Comparison of ENCODE assay signal across 34 cellular contexts in the genomic region with DNA sequence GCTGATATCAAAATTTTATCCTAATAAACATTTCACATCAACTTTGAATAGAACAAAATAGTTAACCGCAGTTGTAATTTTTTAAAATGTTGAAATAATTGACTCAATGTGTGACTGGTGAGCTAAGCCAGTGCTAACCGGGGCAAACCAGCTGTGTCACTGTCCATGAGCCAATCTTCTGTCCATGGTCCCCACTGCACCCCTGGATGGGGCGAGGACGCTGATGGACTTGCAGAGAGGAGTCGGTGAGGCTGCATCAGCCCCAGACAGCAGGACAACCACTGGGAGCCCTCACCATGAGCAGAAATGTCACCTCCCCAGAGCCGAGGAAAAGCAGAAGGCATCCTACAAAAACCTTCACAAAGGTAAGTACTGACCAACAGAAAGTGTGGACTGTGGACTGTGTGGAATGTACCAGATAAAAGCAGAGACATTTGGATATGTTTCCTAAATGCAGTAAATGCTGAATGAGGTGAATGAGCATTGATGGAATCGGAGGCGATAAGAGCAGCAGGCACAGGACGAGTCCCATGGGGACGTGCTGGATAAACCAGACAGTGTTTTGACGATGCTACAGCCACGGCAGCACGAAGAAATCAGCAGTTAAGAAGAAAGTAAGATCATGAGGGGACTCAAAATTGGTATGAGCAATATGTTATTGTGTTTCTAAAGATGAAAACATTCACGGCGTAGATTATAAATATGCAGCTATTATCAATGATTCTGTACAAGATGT.
"Had no signal": no experiment of that assay in that cellular context is flagged by ENCODE, and none has a peak within 500 bp of the region (broad histone marks: within the 10 kb centered on the region; RNA-seq: fewer than 3 reads in every experiment).

No MANE protein-coding gene starts in this region.

- H3K36me3 ChIP-seq: adrenal gland, esophagus squamous epithelium, gastroesophageal sphincter, WERI-Rb-1 had no signal

- H3K27me3 ChIP-seq: adrenal gland, body of pancreas, esophagus squamous epithelium, gastroesophageal sphincter had no signal

- H3K4me3 ChIP-seq: adrenal gland, body of pancreas, esophagus squamous epithelium, gastroesophageal sphincter had no signal

- H3K27me3 Mint-ChIP-seq: activated B cell treated with CpG ODN at 0.5 μM for 24 hours; activated CD8-positive, alpha-beta memory T cell treated with anti-CD3 and anti-CD28 coated beads, Interleukin-2, amount 10 ng/mL, durations not matched to agents 7 days and 5 days; activated naive CD8-positive, alpha-beta T cell treated with anti-CD3 and anti-CD28 coated beads, Interleukin-2, amount 50 U/mL, for 24 hours had no signal

- H3K4me1 ChIP-seq: adrenal gland, body of pancreas, esophagus squamous epithelium, gastroesophageal sphincter had no signal

- H3K4me1 Mint-ChIP-seq: activated B cell treated with CpG ODN at 0.5 μM for 24 hours; activated CD8-positive, alpha-beta memory T cell treated with anti-CD3 and anti-CD28 coated beads, Interleukin-2, amount 10 ng/mL, durations not matched to agents 7 days and 5 days; activated naive CD4-positive, alpha-beta T cell treated with anti-CD3 and anti-CD28 coated beads, Interleukin-2, amount 50 U/mL, for 24 hours; activated naive CD8-positive, alpha-beta T cell treated with anti-CD3 and anti-CD28 coated beads for 36 hours; activated naive CD8-positive, alpha-beta T cell treated with anti-CD3 and anti-CD28 coated beads, Interleukin-2, amount 50 U/mL, for 24 hours had no signal

- H3K9me3 Mint-ChIP-seq: activated B cell treated with CpG ODN at 0.5 μM for 24 hours; activated naive CD4-positive, alpha-beta T cell treated with anti-CD3 and anti-CD28 coated beads for 36 hours; activated naive CD4-positive, alpha-beta T cell treated with anti-CD3 and anti-CD28 coated beads, Interleukin-2, amount 50 U/mL, for 24 hours; activated naive CD8-positive, alpha-beta T cell treated with anti-CD3 and anti-CD28 coated beads for 36 hours; activated naive CD8-positive, alpha-beta T cell treated with anti-CD3 and anti-CD28 coated beads, Interleukin-2, amount 50 U/mL, for 24 hours; activated T-helper 1 cell treated with anti-CD3 and anti-CD28 coated beads, Interleukin-12 subunit alpha, Interleukin-12 subunit beta, Interleukin-2, Interleukin-4 antibody, amounts not matched to agents 30 ng/mL and 10 ng/mL and 1 ng/mL, durations not matched to agents 14 hours and 24 hours and 36 hours; activated T-helper 2 cell treated with anti-CD3 and anti-CD28 coated beads, Interferon-gamma antibody, Interleukin-2, Interleukin-4, amounts not matched to agents 10 μg/mL and 5 μg/mL and 100 μg/mL, durations not matched to agents 14 hours and 24 hours and 36 hours; T-helper 2 cell treated with Interferon-gamma antibody and Interleukin-4, amounts not matched to agents 5 μg/mL and 100 μg/mL, for 36 hours had no signal

- H3K4me3 Mint-ChIP-seq: activated B cell treated with CpG ODN at 0.5 μM for 24 hours; activated CD8-positive, alpha-beta memory T cell treated with anti-CD3 and anti-CD28 coated beads, Interleukin-2, amount 10 ng/mL, durations not matched to agents 7 days and 5 days; activated CD8-positive, alpha-beta T cell treated with anti-CD3 and anti-CD28 coated beads, Interleukin-2, amount 10 ng/mL, durations not matched to agents 7 days and 5 days; activated naive CD4-positive, alpha-beta T cell treated with anti-CD3 and anti-CD28 coated beads for 36 hours; activated naive CD4-positive, alpha-beta T cell treated with anti-CD3 and anti-CD28 coated beads, Interleukin-2, amount 50 U/mL, for 24 hours; activated naive CD8-positive, alpha-beta T cell treated with anti-CD3 and anti-CD28 coated beads for 36 hours; activated naive CD8-positive, alpha-beta T cell treated with anti-CD3 and anti-CD28 coated beads, Interleukin-2, amount 50 U/mL, for 24 hours; activated T-helper 1 cell treated with anti-CD3 and anti-CD28 coated beads, Interleukin-12 subunit alpha, Interleukin-12 subunit beta, Interleukin-2, Interleukin-4 antibody, amounts not matched to agents 30 ng/mL and 10 ng/mL and 1 ng/mL, durations not matched to agents 14 hours and 24 hours and 36 hours; effector memory CD8-positive, alpha-beta T cell; T-helper 2 cell treated with Interferon-gamma antibody and Interleukin-4, amounts not matched to agents 5 μg/mL and 100 μg/mL, for 36 hours had no signal

- H3K9me3 ChIP-seq: adrenal gland, body of pancreas, esophagus squamous epithelium, gastroesophageal sphincter had no signal

- H3K27ac ChIP-seq: adrenal gland, body of pancreas, esophagus squamous epithelium, gastroesophageal sphincter, WERI-Rb-1 had no signal

- H3K27ac Mint-ChIP-seq: activated B cell treated with CpG ODN at 0.5 μM for 24 hours; activated CD8-positive, alpha-beta memory T cell treated with anti-CD3 and anti-CD28 coated beads, Interleukin-2, amount 10 ng/mL, durations not matched to agents 7 days and 5 days; activated CD8-positive, alpha-beta T cell treated with anti-CD3 and anti-CD28 coated beads, Interleukin-2, amount 10 ng/mL, durations not matched to agents 7 days and 5 days; activated naive CD4-positive, alpha-beta T cell treated with anti-CD3 and anti-CD28 coated beads for 36 hours; activated naive CD4-positive, alpha-beta T cell treated with anti-CD3 and anti-CD28 coated beads, Interleukin-2, amount 50 U/mL, for 24 hours; activated naive CD8-positive, alpha-beta T cell treated with anti-CD3 and anti-CD28 coated beads for 36 hours; activated naive CD8-positive, alpha-beta T cell treated with anti-CD3 and anti-CD28 coated beads, Interleukin-2, amount 50 U/mL, for 24 hours; activated T-helper 1 cell treated with anti-CD3 and anti-CD28 coated beads, Interleukin-12 subunit alpha, Interleukin-12 subunit beta, Interleukin-2, Interleukin-4 antibody, amounts not matched to agents 30 ng/mL and 10 ng/mL and 1 ng/mL, durations not matched to agents 14 hours and 24 hours and 36 hours; activated T-helper 2 cell treated with anti-CD3 and anti-CD28 coated beads, Interferon-gamma antibody, Interleukin-2, Interleukin-4, amounts not matched to agents 10 μg/mL and 5 μg/mL and 100 μg/mL, durations not matched to agents 14 hours and 24 hours and 36 hours; effector memory CD8-positive, alpha-beta T cell; T-helper 2 cell treated with Interferon-gamma antibody and Interleukin-4, amounts not matched to agents 5 μg/mL and 100 μg/mL, for 36 hours had no signal

- H3K36me3 Mint-ChIP-seq: activated CD8-positive, alpha-beta memory T cell treated with anti-CD3 and anti-CD28 coated beads, Interleukin-2, amount 10 ng/mL, durations not matched to agents 7 days and 5 days; activated naive CD4-positive, alpha-beta T cell treated with anti-CD3 and anti-CD28 coated beads, Interleukin-2, amount 50 U/mL, for 24 hours; activated naive CD8-positive, alpha-beta T cell treated with anti-CD3 and anti-CD28 coated beads for 36 hours had no signal

- DNase-seq: activated B cell treated with CpG ODN at 0.5 μM for 24 hours; activated CD4-positive, alpha-beta T cell treated with anti-CD3 and anti-CD28 coated beads for 48 hours; activated CD4-positive, alpha-beta T cell treated with anti-CD3 and anti-CD28 coated beads, Interleukin-2, amount 50 U/mL, for 1 hour; activated CD4-positive, alpha-beta T cell treated with anti-CD3 and anti-CD28 coated beads, Interleukin-2, amount 50 U/mL, for 48 hours; activated CD8-positive, alpha-beta memory T cell treated with anti-CD3 and anti-CD28 coated beads, Interleukin-2, amount 10 ng/mL, durations not matched to agents 7 days and 5 days; activated CD8-positive, alpha-beta memory T cell treated with anti-CD3 and anti-CD28 coated beads, Interleukin-2, amount 50 U/mL, for 4 hours; activated CD8-positive, alpha-beta T cell treated with anti-CD3 and anti-CD28 coated beads, Interleukin-2, amount 10 ng/mL, durations not matched to agents 7 days and 5 days; activated effector memory CD4-positive, alpha-beta T cell treated with anti-CD3 and anti-CD28 coated beads, Interleukin-2, amount 50 U/mL, for 16 hours; activated naive CD4-positive, alpha-beta T cell treated with anti-CD3 and anti-CD28 coated beads for 36 hours; activated naive CD8-positive, alpha-beta T cell treated with anti-CD3 and anti-CD28 coated beads for 36 hours; activated naive CD8-positive, alpha-beta T cell treated with anti-CD3 and anti-CD28 coated beads, Interleukin-2, amount 50 U/mL, for 24 hours; activated T-cell treated with anti-CD3 and anti-CD28 coated beads, Interleukin-2, amount 50 U/mL, for 1 hour; activated T-cell treated with anti-CD3 and anti-CD28 coated beads, Interleukin-2, amount 50 U/mL, for 48 hours; adrenal gland; amygdala; aorta; body of pancreas; caudate nucleus; cortex of kidney; dermis blood vessel endothelial cell; effector CD4-positive, alpha-beta T cell; effector memory CD8-positive, alpha-beta T cell; erythroblast; esophagus squamous epithelium; foreskin melanocyte; head of caudate nucleus; hippocampal formation; T1000; WERI-Rb-1 had no signal
